ENCODE assay signal across 1 cellular context in the genomic region with DNA sequence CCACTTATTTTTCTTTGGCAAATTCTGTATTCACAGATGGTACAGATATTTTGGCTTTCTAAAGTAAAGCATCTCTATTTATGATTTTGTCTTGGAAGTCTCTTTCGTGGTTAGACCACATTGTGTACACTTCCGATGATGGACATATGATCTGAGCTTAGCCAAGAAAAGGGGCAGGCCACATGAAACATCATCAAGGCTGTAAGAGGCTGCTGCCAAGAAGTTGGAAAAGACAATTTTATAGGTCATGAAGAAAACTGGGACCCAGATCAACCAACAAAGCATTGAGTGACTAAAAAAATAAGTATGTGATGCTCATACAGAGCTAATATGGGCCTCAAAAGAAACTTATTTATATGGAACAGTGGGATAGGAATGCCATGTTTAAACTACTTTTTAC.
TF ChIP-seq lines count a peak whose summit lies in the region.

No MANE protein-coding gene starts in this region.

TF ChIP-seq in HepG2, 621 proteins besides CTCF, POLR2A, EP300 and RAD21:
- TF ChIP-seq, protein P1, sequence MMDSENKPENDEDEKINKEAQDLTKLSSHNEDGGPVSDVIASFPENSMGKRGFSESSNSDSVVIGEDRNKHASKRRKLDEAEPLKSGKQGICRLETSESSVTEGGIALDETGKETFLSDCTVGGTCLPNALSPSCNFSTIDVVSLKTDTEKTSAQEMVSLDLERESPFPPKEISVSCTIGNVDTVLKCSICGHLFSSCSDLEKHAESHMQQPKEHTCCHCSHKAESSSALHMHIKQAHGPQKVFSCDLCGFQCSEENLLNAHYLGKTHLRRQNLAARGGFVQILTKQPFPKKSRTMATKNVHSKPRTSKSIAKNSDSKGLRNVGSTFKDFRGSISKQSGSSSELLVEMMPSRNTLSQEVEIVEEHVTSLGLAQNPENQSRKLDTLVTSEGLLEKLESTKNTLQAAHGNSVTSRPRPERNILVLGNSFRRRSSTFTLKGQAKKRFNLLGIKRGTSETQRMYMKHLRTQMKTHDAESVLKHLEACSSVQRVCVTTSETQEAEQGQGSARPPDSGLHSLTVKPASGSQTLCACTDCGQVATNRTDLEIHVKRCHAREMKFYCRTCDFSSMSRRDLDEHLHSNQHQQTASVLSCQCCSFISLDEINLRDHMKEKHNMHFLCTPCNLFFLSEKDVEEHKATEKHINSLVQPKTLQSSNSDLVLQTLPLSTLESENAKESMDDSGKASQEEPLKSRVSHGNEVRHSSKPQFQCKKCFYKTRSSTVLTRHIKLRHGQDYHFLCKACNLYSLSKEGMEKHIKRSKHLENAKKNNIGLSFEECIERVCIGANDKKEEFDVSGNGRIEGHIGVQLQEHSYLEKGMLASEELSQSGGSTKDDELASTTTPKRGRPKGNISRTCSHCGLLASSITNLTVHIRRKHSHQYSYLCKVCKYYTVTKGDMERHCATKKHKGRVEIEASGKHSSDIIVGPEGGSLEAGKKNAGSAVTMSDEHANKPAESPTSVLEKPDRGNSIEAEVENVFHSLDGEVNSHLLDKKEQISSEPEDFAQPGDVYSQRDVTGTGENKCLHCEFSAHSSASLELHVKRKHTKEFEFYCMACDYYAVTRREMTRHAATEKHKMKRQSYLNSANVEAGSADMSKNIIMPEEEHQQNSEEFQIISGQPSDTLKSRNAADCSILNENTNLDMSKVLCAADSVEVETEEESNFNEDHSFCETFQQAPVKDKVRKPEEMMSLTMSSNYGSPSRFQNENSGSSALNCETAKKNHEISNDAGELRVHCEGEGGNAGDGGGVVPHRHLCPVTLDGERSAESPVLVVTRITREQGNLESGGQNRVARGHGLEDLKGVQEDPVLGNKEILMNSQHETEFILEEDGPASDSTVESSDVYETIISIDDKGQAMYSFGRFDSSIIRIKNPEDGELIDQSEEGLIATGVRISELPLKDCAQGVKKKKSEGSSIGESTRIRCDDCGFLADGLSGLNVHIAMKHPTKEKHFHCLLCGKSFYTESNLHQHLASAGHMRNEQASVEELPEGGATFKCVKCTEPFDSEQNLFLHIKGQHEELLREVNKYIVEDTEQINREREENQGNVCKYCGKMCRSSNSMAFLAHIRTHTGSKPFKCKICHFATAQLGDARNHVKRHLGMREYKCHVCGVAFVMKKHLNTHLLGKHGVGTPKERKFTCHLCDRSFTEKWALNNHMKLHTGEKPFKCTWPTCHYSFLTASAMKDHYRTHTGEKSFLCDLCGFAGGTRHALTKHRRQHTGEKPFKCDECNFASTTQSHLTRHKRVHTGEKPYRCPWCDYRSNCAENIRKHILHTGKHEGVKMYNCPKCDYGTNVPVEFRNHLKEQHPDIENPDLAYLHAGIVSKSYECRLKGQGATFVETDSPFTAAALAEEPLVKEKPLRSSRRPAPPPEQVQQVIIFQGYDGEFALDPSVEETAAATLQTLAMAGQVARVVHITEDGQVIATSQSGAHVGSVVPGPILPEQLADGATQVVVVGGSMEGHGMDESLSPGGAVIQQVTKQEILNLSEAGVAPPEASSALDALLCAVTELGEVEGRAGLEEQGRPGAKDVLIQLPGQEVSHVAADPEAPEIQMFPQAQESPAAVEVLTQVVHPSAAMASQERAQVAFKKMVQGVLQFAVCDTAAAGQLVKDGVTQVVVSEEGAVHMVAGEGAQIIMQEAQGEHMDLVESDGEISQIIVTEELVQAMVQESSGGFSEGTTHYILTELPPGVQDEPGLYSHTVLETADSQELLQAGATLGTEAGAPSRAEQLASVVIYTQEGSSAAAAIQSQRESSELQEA (CRISPR knock-in tag; IDR thresholded peaks at IDR 0.05; ENCODE audit: not compliant biosample characterization) = no peak
- TF ChIP-seq SP140L (CRISPR knock-in tag; IDR thresholded peaks at IDR 0.05; ENCODE audit: borderline replicate concordance) (no peak), ISX (CRISPR knock-in tag; conservative IDR thresholded peaks at IDR 0.05) (no peak), ATF7-NPFF (CRISPR knock-in tag; IDR thresholded peaks at IDR 0.05; ENCODE audit: low read depth) (no peak), ZNF256 (CRISPR knock-in tag; conservative IDR thresholded peaks at IDR 0.05) (no peak), ZNF589 (CRISPR knock-in tag; conservative IDR thresholded peaks at IDR 0.05) (no peak), ZFP41 (CRISPR knock-in tag; IDR thresholded peaks at IDR 0.05; ENCODE audit: borderline replicate concordance) (no peak), AHR (CRISPR knock-in tag; IDR thresholded peaks at IDR 0.05) (no peak), ZNF768 (CRISPR knock-in tag; IDR thresholded peaks at IDR 0.05) (no peak), YEATS4 (CRISPR knock-in tag; IDR thresholded peaks at IDR 0.05; ENCODE audit: borderline replicate concordance) (no peak), ZNF703 (CRISPR knock-in tag; IDR thresholded peaks at IDR 0.05; ENCODE audit: borderline replicate concordance) (no peak), ATM (IDR thresholded peaks at IDR 0.05; ENCODE audit: borderline replicate concordance) (no peak), HCFC1 (IDR thresholded peaks at IDR 0.05; ENCODE audit: low read depth, low read length) (no peak), SNRNP70 (IDR thresholded peaks at IDR 0.05; ENCODE audit: low read depth, low read length) (no peak)
- TF ChIP-seq, protein P2, sequence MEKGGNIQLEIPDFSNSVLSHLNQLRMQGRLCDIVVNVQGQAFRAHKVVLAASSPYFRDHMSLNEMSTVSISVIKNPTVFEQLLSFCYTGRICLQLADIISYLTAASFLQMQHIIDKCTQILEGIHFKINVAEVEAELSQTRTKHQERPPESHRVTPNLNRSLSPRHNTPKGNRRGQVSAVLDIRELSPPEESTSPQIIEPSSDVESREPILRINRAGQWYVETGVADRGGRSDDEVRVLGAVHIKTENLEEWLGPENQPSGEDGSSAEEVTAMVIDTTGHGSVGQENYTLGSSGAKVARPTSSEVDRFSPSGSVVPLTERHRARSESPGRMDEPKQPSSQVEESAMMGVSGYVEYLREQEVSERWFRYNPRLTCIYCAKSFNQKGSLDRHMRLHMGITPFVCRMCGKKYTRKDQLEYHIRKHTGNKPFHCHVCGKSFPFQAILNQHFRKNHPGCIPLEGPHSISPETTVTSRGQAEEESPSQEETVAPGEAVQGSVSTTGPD (CRISPR knock-in tag; IDR thresholded peaks at IDR 0.05) = no peak
- TF ChIP-seq, protein P3, sequence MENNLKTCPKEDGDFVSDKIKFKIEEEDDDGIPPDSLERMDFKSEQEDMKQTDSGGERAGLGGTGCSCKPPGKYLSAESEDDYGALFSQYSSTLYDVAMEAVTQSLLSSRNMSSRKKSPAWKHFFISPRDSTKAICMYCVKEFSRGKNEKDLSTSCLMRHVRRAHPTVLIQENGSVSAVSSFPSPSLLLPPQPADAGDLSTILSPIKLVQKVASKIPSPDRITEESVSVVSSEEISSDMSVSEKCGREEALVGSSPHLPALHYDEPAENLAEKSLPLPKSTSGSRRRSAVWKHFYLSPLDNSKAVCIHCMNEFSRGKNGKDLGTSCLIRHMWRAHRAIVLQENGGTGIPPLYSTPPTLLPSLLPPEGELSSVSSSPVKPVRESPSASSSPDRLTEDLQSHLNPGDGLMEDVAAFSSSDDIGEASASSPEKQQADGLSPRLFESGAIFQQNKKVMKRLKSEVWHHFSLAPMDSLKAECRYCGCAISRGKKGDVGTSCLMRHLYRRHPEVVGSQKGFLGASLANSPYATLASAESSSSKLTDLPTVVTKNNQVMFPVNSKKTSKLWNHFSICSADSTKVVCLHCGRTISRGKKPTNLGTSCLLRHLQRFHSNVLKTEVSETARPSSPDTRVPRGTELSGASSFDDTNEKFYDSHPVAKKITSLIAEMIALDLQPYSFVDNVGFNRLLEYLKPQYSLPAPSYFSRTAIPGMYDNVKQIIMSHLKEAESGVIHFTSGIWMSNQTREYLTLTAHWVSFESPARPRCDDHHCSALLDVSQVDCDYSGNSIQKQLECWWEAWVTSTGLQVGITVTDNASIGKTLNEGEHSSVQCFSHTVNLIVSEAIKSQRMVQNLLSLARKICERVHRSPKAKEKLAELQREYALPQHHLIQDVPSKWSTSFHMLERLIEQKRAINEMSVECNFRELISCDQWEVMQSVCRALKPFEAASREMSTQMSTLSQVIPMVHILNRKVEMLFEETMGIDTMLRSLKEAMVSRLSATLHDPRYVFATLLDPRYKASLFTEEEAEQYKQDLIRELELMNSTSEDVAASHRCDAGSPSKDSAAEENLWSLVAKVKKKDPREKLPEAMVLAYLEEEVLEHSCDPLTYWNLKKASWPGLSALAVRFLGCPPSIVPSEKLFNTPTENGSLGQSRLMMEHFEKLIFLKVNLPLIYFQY (CRISPR knock-in tag; IDR thresholded peaks at IDR 0.05; ENCODE audit: borderline replicate concordance) = no peak
- TF ChIP-seq, protein P4, sequence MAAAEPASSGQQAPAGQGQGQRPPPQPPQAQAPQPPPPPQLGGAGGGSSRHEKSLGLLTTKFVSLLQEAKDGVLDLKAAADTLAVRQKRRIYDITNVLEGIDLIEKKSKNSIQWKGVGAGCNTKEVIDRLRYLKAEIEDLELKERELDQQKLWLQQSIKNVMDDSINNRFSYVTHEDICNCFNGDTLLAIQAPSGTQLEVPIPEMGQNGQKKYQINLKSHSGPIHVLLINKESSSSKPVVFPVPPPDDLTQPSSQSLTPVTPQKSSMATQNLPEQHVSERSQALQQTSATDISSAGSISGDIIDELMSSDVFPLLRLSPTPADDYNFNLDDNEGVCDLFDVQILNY (CRISPR knock-in tag; conservative IDR thresholded peaks at IDR 0.05) = no peak
